13 cellular contexts compared by ENCODE assay signal in genomic region chr1:199700551-199700950, GRCh38.
"Had no signal": no experiment of that assay in that cellular context is flagged by ENCODE, and none has a peak within 500 bp of the region (broad histone marks: within the 10 kb centered on the region; RNA-seq: fewer than 3 reads in every experiment).

No MANE protein-coding gene starts in this region.

- H3K9me3 ChIP-seq: adrenal gland, gastroesophageal sphincter, psoas muscle, testis had no signal

- H3K4me3 ChIP-seq: adrenal gland, coronary artery, gastroesophageal sphincter, psoas muscle, testis had no signal

- H3K27ac ChIP-seq: adrenal gland, coronary artery, gastroesophageal sphincter, psoas muscle, testis had no signal

- H3K27me3 ChIP-seq: adrenal gland, gastroesophageal sphincter, testis had no signal

- H3K4me1 ChIP-seq: adrenal gland, gastroesophageal sphincter, psoas muscle, testis had no signal

- H3K36me3 ChIP-seq: adrenal gland, gastroesophageal sphincter had no signal

- DNase-seq: activated CD4-positive, alpha-beta T cell treated with anti-CD3 and anti-CD28 coated beads for 48 hours; activated naive CD4-positive, alpha-beta T cell treated with anti-CD3 and anti-CD28 coated beads, Interleukin-2, amount 10 ng/mL, durations not matched to agents 7 days and 5 days; adrenal gland; central memory CD4-positive, alpha-beta T cell; effector CD8-positive, alpha-beta T cell; left ventricle myocardium superior; mesenchymal stem cell; psoas muscle; stimulated activated naive CD8-positive, alpha-beta T cell treated with anti-CD3 and anti-CD28 coated beads, Interleukin-15, Interleukin-2, amounts not matched to agents 100 U/mL and 50 U/mL, for 24 hours; T-helper 9 cell; testis had no signal
